9 cellular contexts compared by ENCODE assay signal in the genomic region with DNA sequence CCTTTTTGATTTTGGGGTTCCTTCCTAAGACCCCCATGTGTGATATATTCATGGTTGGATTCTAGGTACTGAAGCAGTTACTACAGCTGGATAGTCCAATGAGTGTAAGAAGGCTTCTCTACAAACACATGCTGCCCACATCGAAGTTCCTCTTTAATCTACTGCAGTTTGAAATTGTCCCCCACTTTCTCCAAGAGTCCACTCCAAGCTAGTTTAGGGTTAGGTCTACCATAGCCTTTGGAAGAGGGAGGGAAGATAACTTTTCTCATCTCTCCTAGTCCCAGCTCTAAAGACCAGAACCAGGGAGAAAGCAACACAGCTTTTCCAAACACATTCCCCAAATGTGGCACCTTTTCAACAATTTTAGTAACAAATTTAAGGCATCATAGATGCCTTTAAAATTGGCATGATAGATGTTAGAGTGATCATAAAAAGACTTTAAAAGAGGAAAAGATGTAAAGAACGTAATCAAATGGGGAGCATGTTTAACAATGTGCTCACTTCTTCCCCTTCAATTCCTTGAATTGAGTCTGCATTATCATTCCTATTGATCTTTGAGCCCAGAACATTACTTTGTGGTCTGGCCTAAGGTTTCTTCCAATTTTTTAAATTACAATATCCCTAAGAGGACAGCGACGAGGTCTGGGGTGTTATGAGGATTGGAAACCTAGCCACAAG. TPM values are rescaled to one million over a fixed set of nuclear protein-coding genes. Genes with fewer than 3 reads are reported as not detected.
DNase-seq lines count a peak whose midpoint lies in the region; ATAC-seq and TF ChIP-seq lines count a peak whose summit lies in the region.
"Had no signal": no experiment of that assay in that cellular context is flagged by ENCODE, and none has a peak within 500 bp of the region (broad histone marks: within the 10 kb centered on the region; RNA-seq: fewer than 3 reads in every experiment).

No MANE protein-coding gene starts in this region.

- no peak for DNase-seq in activated T-cell treated with anti-CD3 and anti-CD28 coated beads, Interleukin-2, amount 50 U/mL, for 24 hours
- DNase-seq in activated T-cell treated with anti-CD3 and anti-CD28 coated beads for 4 hours = no peak
- no peak for DNase-seq in left lung
- DNase-seq in tibial artery = no peak
- no peak for DNase-seq in left lobe of liver (ENCODE audit: low spot score)

- peaks cover 8 to 15% of the 10 kb centered on the region in 2 donors for H3K4me1 ChIP-seq in left lung
- H3K4me1 ChIP-seq in tibial artery = peaks cover 0 to 10% (median 6%) of the 10 kb centered on the region in 4 donors

- intact Hi-C loops in left lung (cut with DNase I) = no loop called here
- intact Hi-C loops in tibial artery (cut with DNase I; ENCODE audit: low total_unique reads) = loop anchor here (5.0 kb wide), 1 partner anchor 320 kb away; no protein-coding TSS in a partner anchor

- TF ChIP-seq CTCF in left lung (IDR thresholded peaks at IDR 0.05) (no peak), tibial artery (IDR thresholded peaks at IDR 0.05) (no peak)

- no peaks in the 10 kb centered on the region for H3K27me3 Mint-ChIP-seq in activated T-cell treated with anti-CD3 and anti-CD28 coated beads, Interleukin-2, amount 50 U/mL, for 24 hours
- H3K27me3 Mint-ChIP-seq in activated naive CD8-positive, alpha-beta T cell = no peaks in the 10 kb centered on the region

- no peaks in the 10 kb centered on the region for H3K9me3 Mint-ChIP-seq in activated T-cell treated with anti-CD3 and anti-CD28 coated beads, Interleukin-2, amount 50 U/mL, for 24 hours
- H3K9me3 Mint-ChIP-seq in activated naive CD8-positive, alpha-beta T cell (ENCODE audit: low read depth) = no peaks in the 10 kb centered on the region

- H3K27ac Mint-ChIP-seq in activated T-cell treated with anti-CD3 and anti-CD28 coated beads, Interleukin-2, amount 50 U/mL, for 24 hours = peak overlapping the region; percentile 100
- H3K27ac Mint-ChIP-seq in activated naive CD8-positive, alpha-beta T cell = peak overlapping the region; percentile 99

- no peak for ATAC-seq in left lung
- ATAC-seq in left lobe of liver = no peak
- no peak for ATAC-seq in HG03521 (IDR thresholded peaks at IDR 0.05; ENCODE audit: unreplicated experiment)
- ATAC-seq in GM18858 (IDR thresholded peaks at IDR 0.05; ENCODE audit: unreplicated experiment) = no peak

- peaks cover 40% of the 10 kb centered on the region for H3K36me3 Mint-ChIP-seq in activated T-cell treated with anti-CD3 and anti-CD28 coated beads, Interleukin-2, amount 50 U/mL, for 24 hours (ENCODE audit: low read depth)
- H3K36me3 Mint-ChIP-seq in activated naive CD8-positive, alpha-beta T cell = no peaks in the 10 kb centered on the region

- H3K36me3 ChIP-seq in left lung = no peaks in the 10 kb centered on the region
- H3K36me3 ChIP-seq in tibial artery = no peaks in the 10 kb centered on the region
- H3K36me3 ChIP-seq: pancreas had no signal

- H3K27me3 ChIP-seq in left lung = no peaks in the 10 kb centered on the region
- no peaks in the 10 kb centered on the region for H3K27me3 ChIP-seq in tibial artery
- H3K27me3 ChIP-seq: pancreas had no signal

- H3K4me3 ChIP-seq in left lung = peak overlapping the region in 1 of 2 donors; percentile 74
- peak overlapping the region; percentile 72 to 90 for H3K4me3 ChIP-seq in tibial artery

- H3K4me1 Mint-ChIP-seq in activated T-cell treated with anti-CD3 and anti-CD28 coated beads, Interleukin-2, amount 50 U/mL, for 24 hours (ENCODE audit: low read depth) = peaks cover 16% of the 10 kb centered on the region
- H3K4me1 Mint-ChIP-seq in activated naive CD8-positive, alpha-beta T cell (ENCODE audit: low read depth) = peaks cover 15% of the 10 kb centered on the region

- peak overlapping the region; percentile 99 for H3K27ac ChIP-seq in left lung
- peak overlapping the region; percentile 97 for H3K27ac ChIP-seq in tibial artery

- no peaks in the 10 kb centered on the region for H3K9me3 ChIP-seq in left lung
- no peaks in the 10 kb centered on the region for H3K9me3 ChIP-seq in tibial artery
- H3K9me3 ChIP-seq: pancreas had no signal

- peak overlapping the region; percentile 99 for H3K4me3 Mint-ChIP-seq in activated T-cell treated with anti-CD3 and anti-CD28 coated beads, Interleukin-2, amount 50 U/mL, for 24 hours
- peak overlapping the region; percentile 98 for H3K4me3 Mint-ChIP-seq in activated naive CD8-positive, alpha-beta T cell

RNA-seq across cellular contexts. Expression of a gene that starts 1.0 kb away (rescaled TPM):
- total RNA-seq in left lung (1 to 10 TPM; 4.0 to 5.6 TPM), left lobe of liver (0.33 TPM)
